In the genomic region with DNA sequence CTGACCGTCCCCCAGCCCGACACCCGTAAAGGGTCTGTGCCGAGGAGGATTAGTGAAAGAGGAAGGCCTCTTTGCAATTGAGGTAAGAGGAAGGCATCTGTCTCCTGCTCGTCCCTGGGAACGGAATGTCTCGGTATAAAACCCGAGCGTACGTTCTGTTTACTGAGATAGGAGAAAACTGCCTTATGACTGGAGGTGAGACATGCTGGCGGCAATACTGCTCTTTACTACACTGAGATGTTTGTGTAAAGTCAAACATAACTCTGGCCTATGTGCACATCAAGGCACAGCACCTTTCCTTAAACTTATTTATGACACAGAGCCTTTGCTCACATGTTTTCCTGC, we compare ENCODE assay signal across 14 cellular contexts. TPM values are rescaled to one million over a fixed set of nuclear protein-coding genes. Genes with fewer than 3 reads are reported as not detected.
"Had no signal": no experiment of that assay in that cellular context is flagged by ENCODE, and none has a peak within 500 bp of the region (broad histone marks: within the 10 kb centered on the region; RNA-seq: fewer than 3 reads in every experiment).

No MANE protein-coding gene starts in this region.

RNA-seq across cellular contexts. Expression of gene SLC2A7, which starts 24.0 kb away (rescaled TPM):
- total RNA-seq: activated B cell treated with CpG ODN at 0.5 μM for 24 hours; activated CD4-positive, alpha-beta memory T cell treated with anti-CD3 and anti-CD28 coated beads for 36 hours; activated naive CD4-positive, alpha-beta T cell treated with anti-CD3 and anti-CD28 coated beads for 36 hours; activated naive CD4-positive, alpha-beta T cell treated with anti-CD3 and anti-CD28 coated beads, Interleukin-2, amount 50 U/mL, for 72 hours; activated T-cell treated with anti-CD3 and anti-CD28 coated beads, Interleukin-2, amount 50 U/mL, for 4 hours; activated T-helper 1 cell treated with anti-CD3 and anti-CD28 coated beads, Interleukin-12 subunit alpha, Interleukin-12 subunit beta, Interleukin-2, Interleukin-4 antibody, amounts not matched to agents 30 ng/mL and 10 ng/mL and 1 ng/mL, durations not matched to agents 14 hours and 24 hours and 36 hours; adrenal gland; NCI-H460; OCI-LY7; PC-9; Right ventricle myocardium inferior; SK-MEL-5; T-cell; T-helper 17 cell had no signal
- polyA plus RNA-seq: adrenal gland had no signal

RNA-seq across cellular contexts. Expression of gene CA6, which starts 56.5 kb away (rescaled TPM):
- total RNA-seq: activated B cell treated with CpG ODN at 0.5 μM for 24 hours, adrenal gland, NCI-H460, OCI-LY7, PC-9 had no signal
- polyA plus RNA-seq: adrenal gland had no signal
